ENCODE assay signal across 28 cellular contexts in genomic region chr18:21903688-21904087, GRCh38.
"Had no signal": no experiment of that assay in that cellular context is flagged by ENCODE, and none has a peak within 500 bp of the region (broad histone marks: within the 10 kb centered on the region; RNA-seq: fewer than 3 reads in every experiment).

No MANE protein-coding gene starts in this region.

- H3K27ac ChIP-seq: ascending aorta, breast epithelium, cardiac muscle cell, coronary artery, dorsolateral prefrontal cortex, foreskin keratinocyte, gastrocnemius medialis had no signal

- H3K27me3 Mint-ChIP-seq: dendritic cell treated with granulocyte-macrophage colony-stimulating factor and Interleukin-4, amounts not matched to agents 40 ng/mL and 50 ng/mL, for 4 days had no signal

- H3K27me3 ChIP-seq: ascending aorta, breast epithelium, cardiac muscle cell had no signal

- H3K4me1 ChIP-seq: ascending aorta, breast epithelium, foreskin keratinocyte, gastrocnemius medialis had no signal

- DNase-seq: activated CD4-positive, alpha-beta T cell treated with anti-CD3 and anti-CD28 coated beads for 48 hours; activated CD4-positive, alpha-beta T cell treated with anti-CD3 and anti-CD28 coated beads, Interleukin-2, amount 50 U/mL, for 1 hour; activated CD4-positive, alpha-beta T cell treated with anti-CD3 and anti-CD28 coated beads, Interleukin-2, amount 50 U/mL, for 48 hours; activated CD8-positive, alpha-beta memory T cell treated with anti-CD3 and anti-CD28 coated beads for 24 hours; activated CD8-positive, alpha-beta T cell treated with anti-CD3 and anti-CD28 coated beads for 36 hours; activated effector memory CD4-positive, alpha-beta T cell treated with Interleukin-2 at 50 U/mL for 16 hours; activated gamma-delta T cell treated with Interleukin-2 at 50 U/mL for 16 hours; activated naive CD4-positive, alpha-beta T cell treated with Interleukin-2 at 50 U/mL for 16 hours; activated naive CD8-positive, alpha-beta T cell treated with anti-CD3 and anti-CD28 coated beads, Interleukin-2, amount 10 ng/mL, durations not matched to agents 7 days and 5 days; activated T-cell treated with anti-CD3 and anti-CD28 coated beads, Interleukin-2, amount 50 U/mL, for 4 hours; central memory CD4-positive, alpha-beta T cell; cerebellar nuclear complex; dorsolateral prefrontal cortex; effector memory CD4-positive, alpha-beta T cell; endodermal cell; foreskin keratinocyte; gastrocnemius medialis; T-helper 2 cell had no signal

- H3K27ac Mint-ChIP-seq: activated CD8-positive, alpha-beta T cell treated with anti-CD3 and anti-CD28 coated beads for 36 hours; activated naive CD4-positive, alpha-beta T cell treated with anti-CD3 and anti-CD28 coated beads, Interleukin-2, amount 50 U/mL, for 72 hours; activated naive CD8-positive, alpha-beta T cell treated with anti-CD3 and anti-CD28 coated beads, Interleukin-2, amount 10 ng/mL, durations not matched to agents 7 days and 5 days; activated T-helper 17 cell treated with anti-CD3 and anti-CD28 coated beads, Interleukin-2, amount 50 U/mL, for 72 hours; brain; dendritic cell treated with granulocyte-macrophage colony-stimulating factor and Interleukin-4, amounts not matched to agents 40 ng/mL and 50 ng/mL, for 4 days; endodermal cell; WTC11 had no signal

- H3K4me1 Mint-ChIP-seq: activated naive CD8-positive, alpha-beta T cell treated with anti-CD3 and anti-CD28 coated beads, Interleukin-2, amount 10 ng/mL, durations not matched to agents 7 days and 5 days; activated T-helper 17 cell treated with anti-CD3 and anti-CD28 coated beads, Interleukin-2, amount 50 U/mL, for 72 hours; WTC11 had no signal

- H3K4me3 Mint-ChIP-seq: activated CD8-positive, alpha-beta T cell treated with anti-CD3 and anti-CD28 coated beads for 36 hours; activated naive CD8-positive, alpha-beta T cell treated with anti-CD3 and anti-CD28 coated beads, Interleukin-2, amount 10 ng/mL, durations not matched to agents 7 days and 5 days; activated T-cell treated with anti-CD3 and anti-CD28 coated beads, Interleukin-2, amount 50 U/mL, for 4 hours; activated T-helper 17 cell treated with anti-CD3 and anti-CD28 coated beads, Interleukin-2, amount 50 U/mL, for 72 hours; brain; dendritic cell treated with granulocyte-macrophage colony-stimulating factor and Interleukin-4, amounts not matched to agents 40 ng/mL and 50 ng/mL, for 4 days; endodermal cell; WTC11 had no signal

- H3K9me3 ChIP-seq: ascending aorta, breast epithelium, gastrocnemius medialis had no signal

- H3K9me3 Mint-ChIP-seq: activated CD8-positive, alpha-beta T cell treated with anti-CD3 and anti-CD28 coated beads for 36 hours; activated naive CD4-positive, alpha-beta T cell treated with anti-CD3 and anti-CD28 coated beads, Interleukin-2, amount 50 U/mL, for 72 hours; activated naive CD8-positive, alpha-beta T cell treated with anti-CD3 and anti-CD28 coated beads, Interleukin-2, amount 10 ng/mL, durations not matched to agents 7 days and 5 days; activated T-cell treated with anti-CD3 and anti-CD28 coated beads, Interleukin-2, amount 50 U/mL, for 4 hours; activated T-helper 17 cell treated with anti-CD3 and anti-CD28 coated beads, Interleukin-2, amount 50 U/mL, for 72 hours; brain; dendritic cell treated with granulocyte-macrophage colony-stimulating factor and Interleukin-4, amounts not matched to agents 40 ng/mL and 50 ng/mL, for 4 days; endodermal cell; WTC11 had no signal

- H3K36me3 ChIP-seq: ascending aorta, breast epithelium, cardiac muscle cell, gastrocnemius medialis had no signal

- H3K4me3 ChIP-seq: ascending aorta, breast epithelium, cardiac muscle cell, coronary artery, dorsolateral prefrontal cortex, gastrocnemius medialis had no signal

- H3K36me3 Mint-ChIP-seq: activated naive CD4-positive, alpha-beta T cell treated with anti-CD3 and anti-CD28 coated beads, Interleukin-2, amount 50 U/mL, for 72 hours; activated naive CD8-positive, alpha-beta T cell treated with anti-CD3 and anti-CD28 coated beads, Interleukin-2, amount 10 ng/mL, durations not matched to agents 7 days and 5 days; brain; WTC11 had no signal

- ATAC-seq: activated CD8-positive, alpha-beta T cell treated with anti-CD3 and anti-CD28 coated beads for 36 hours; activated naive CD4-positive, alpha-beta T cell treated with anti-CD3 and anti-CD28 coated beads, Interleukin-2, amount 50 U/mL, for 72 hours; activated T-cell treated with anti-CD3 and anti-CD28 coated beads, Interleukin-2, amount 50 U/mL, for 4 hours; activated T-helper 17 cell treated with anti-CD3 and anti-CD28 coated beads, Interleukin-2, amount 50 U/mL, for 72 hours; esophagus mucosa; foreskin keratinocyte; gastrocnemius medialis; WTC11 had no signal
